1 cellular context compared by ENCODE assay signal in genomic region chr13:106700007-106700950, GRCh38.
TF ChIP-seq lines count a peak whose summit lies in the region.

No MANE protein-coding gene starts in this region.

TF ChIP-seq in HepG2, 621 proteins besides CTCF, POLR2A, EP300 and RAD21 (continued from another document):
- TF ChIP-seq, protein P1, sequence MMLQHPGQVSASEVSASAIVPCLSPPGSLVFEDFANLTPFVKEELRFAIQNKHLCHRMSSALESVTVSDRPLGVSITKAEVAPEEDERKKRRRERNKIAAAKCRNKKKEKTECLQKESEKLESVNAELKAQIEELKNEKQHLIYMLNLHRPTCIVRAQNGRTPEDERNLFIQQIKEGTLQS (CRISPR knock-in tag; IDR thresholded peaks at IDR 0.05), result no peak
- TF ChIP-seq THYN1 (CRISPR knock-in tag; IDR thresholded peaks at IDR 0.05; ENCODE audit: borderline replicate concordance, low read depth) (no peak), HNRNPH1 (optimal IDR thresholded peaks at IDR 0.05; ENCODE audit: low read depth, low read length) (no peak)
